1 cellular context compared by ENCODE assay signal in the genomic region with DNA sequence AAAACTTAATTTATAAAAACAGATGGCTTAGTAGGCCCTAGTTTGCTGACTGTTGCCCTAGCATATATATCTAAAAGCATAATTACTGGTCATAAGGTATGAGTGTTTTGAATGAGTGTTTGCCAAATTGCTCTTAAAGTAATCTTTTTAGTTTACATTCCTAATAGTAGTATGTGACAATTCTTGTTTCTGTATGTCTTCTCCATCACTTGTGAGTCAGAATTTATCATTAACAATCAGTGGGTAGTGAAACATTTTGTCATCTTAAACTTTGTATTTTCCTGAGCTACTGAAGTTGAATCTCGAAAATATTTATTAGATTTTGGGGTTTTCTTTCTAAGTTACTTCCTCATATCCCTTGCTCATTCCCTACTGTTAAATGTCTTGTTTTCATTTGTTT.
TF ChIP-seq lines count a peak whose summit lies in the region.

No MANE protein-coding gene starts in this region.

TF ChIP-seq in IMR-90, 13 proteins besides CTCF, POLR2A, EP300 and RAD21 (continued from another document):
- TF ChIP-seq, protein P1, sequence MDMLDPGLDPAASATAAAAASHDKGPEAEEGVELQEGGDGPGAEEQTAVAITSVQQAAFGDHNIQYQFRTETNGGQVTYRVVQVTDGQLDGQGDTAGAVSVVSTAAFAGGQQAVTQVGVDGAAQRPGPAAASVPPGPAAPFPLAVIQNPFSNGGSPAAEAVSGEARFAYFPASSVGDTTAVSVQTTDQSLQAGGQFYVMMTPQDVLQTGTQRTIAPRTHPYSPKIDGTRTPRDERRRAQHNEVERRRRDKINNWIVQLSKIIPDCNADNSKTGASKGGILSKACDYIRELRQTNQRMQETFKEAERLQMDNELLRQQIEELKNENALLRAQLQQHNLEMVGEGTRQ (IDR thresholded peaks at IDR 0.05; ENCODE audit: low read depth, low read length), result no peak
- TF ChIP-seq MAFK (IDR thresholded peaks at IDR 0.05; ENCODE audit: low read depth, low read length) (peak; percentile 28; the same call in 1 of the 2 replicates), MXI1 (IDR thresholded peaks at IDR 0.05; ENCODE audit: borderline replicate concordance, low read depth, low read length) (no peak)
